In the genomic region with DNA sequence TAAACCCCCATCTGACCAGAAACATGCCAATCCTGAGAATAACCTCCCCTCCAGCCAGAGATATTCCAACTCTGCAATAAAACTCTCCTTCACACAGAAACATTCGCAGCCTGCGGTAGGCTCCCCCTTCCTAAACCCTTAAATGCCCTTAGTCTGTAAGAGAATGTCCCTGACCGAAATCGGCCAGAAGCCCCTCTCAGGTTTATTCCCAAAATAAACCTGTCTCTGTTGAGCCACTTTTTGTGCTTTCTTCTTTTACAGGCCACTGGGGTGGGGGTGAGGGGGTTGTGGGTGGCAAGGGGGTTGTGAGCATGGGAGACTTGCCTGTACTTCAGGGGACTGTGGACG, we compare ENCODE assay signal across 2 cellular contexts.
TF ChIP-seq lines count a peak whose summit lies in the region.

No MANE protein-coding gene starts in this region.

TF ChIP-seq in HepG2, 621 proteins besides CTCF, POLR2A, EP300 and RAD21:
- no peak for TF ChIP-seq KAT2B (IDR thresholded peaks at IDR 0.05; ENCODE audit: borderline replicate concordance, low read depth, low read length)
- TF ChIP-seq, protein P1, sequence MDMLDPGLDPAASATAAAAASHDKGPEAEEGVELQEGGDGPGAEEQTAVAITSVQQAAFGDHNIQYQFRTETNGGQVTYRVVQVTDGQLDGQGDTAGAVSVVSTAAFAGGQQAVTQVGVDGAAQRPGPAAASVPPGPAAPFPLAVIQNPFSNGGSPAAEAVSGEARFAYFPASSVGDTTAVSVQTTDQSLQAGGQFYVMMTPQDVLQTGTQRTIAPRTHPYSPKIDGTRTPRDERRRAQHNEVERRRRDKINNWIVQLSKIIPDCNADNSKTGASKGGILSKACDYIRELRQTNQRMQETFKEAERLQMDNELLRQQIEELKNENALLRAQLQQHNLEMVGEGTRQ (IDR thresholded peaks at IDR 0.05; ENCODE audit: low read depth, low read length): no peak
- TF ChIP-seq, protein P1 (CRISPR knock-in tag; IDR thresholded peaks at IDR 0.05; ENCODE audit: borderline replicate concordance): no peak
- TF ChIP-seq ZNF850 (CRISPR knock-in tag; conservative IDR thresholded peaks at IDR 0.05): 0 out of 2 replicates have a peak, but pooled peaks have one; percentile 77
- no peak for TF ChIP-seq REPIN1 (CRISPR knock-in tag; IDR thresholded peaks at IDR 0.05; ENCODE audit: borderline replicate concordance, low read depth)

TF ChIP-seq in K562, 482 proteins besides CTCF, POLR2A, EP300 and RAD21:
- no peak for TF ChIP-seq STAT5B (CRISPR knock-in tag; IDR thresholded peaks at IDR 0.05)
- no peak for TF ChIP-seq BRD4 (IDR thresholded peaks at IDR 0.05)
- TF ChIP-seq POLR2G (IDR thresholded peaks at IDR 0.05; ENCODE audit: low read depth, low read length): 0 out of 2 replicates have a peak, but pooled peaks have one; percentile 5
- TF ChIP-seq CHCHD3 (CRISPR knock-in tag; IDR thresholded peaks at IDR 0.05): no peak
- TF ChIP-seq TRIM28 (IDR thresholded peaks at IDR 0.05): peak; percentile 54; the same call in 1 of the 2 replicates
- peak; percentile 94 for TF ChIP-seq HLTF (IDR thresholded peaks at IDR 0.05)
TF ChIP-seq in K562: peak in this region for 3.
